In the genomic region with DNA sequence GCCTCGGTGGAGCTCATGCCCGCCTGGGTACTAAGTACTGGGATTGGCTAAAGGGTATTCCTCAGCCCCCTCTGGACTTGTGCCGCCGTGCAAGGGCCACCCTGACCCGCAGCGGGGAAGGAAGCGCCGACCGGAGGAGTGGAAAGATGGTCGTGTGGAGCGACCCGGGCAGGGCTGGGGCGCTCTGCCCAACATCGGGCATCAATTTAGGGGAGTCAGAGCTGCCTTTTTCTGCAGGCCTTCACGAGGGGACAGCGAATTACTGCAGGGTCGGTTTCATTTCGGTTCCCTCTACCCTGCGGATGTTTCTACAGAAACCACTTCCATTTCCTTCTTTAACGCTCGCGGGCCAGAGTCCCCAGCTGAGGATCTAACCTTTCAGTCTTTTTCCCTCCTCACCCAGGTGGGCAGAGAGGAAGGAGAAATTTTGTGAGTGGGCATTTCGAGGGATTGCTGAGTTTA, we compare ENCODE assay signal across 8 cellular contexts. TPM values are rescaled to one million over a fixed set of nuclear protein-coding genes. Genes with fewer than 3 reads are reported as not detected.
A peak's percentile ranks its signal among the peaks of the same experiment; 100 is the strongest.
DNase-seq lines count a peak whose midpoint lies in the region; ATAC-seq and TF ChIP-seq lines count a peak whose summit lies in the region.

No MANE protein-coding gene starts in this region.

- peak overlapping the region; percentile 61 to 91 (median 86) for H3K4me3 ChIP-seq in sigmoid colon

- peak overlapping the region; percentile 95 for H3K4me3 Mint-ChIP-seq in activated CD8-positive, alpha-beta memory T cell treated with anti-CD3 and anti-CD28 coated beads, Interleukin-2, amount 10 ng/mL, durations not matched to agents 7 days and 5 days

- no peak for ATAC-seq in activated CD8-positive, alpha-beta memory T cell treated with anti-CD3 and anti-CD28 coated beads, Interleukin-2, amount 10 ng/mL, durations not matched to agents 7 days and 5 days
- ATAC-seq in HG03095 (IDR thresholded peaks at IDR 0.05; ENCODE audit: unreplicated experiment) (peak; percentile 8), GM19023 (IDR thresholded peaks at IDR 0.05; ENCODE audit: unreplicated experiment) (no peak)

- intact Hi-C loops in cardiac septum (cut with DNase I), result loop anchor here (10.0 kb wide), 1 partner anchor 272 kb away; a partner anchor contains a TSS
- intact Hi-C loops in sigmoid colon (cut with DNase I), result loop anchor here (2.0 kb wide), 1 partner anchor 272 kb away; a partner anchor contains a TSS

- no peak for TF ChIP-seq EP300 in sigmoid colon (IDR thresholded peaks at IDR 0.05)

- no peaks in the 10 kb centered on the region for H3K9me3 Mint-ChIP-seq in activated CD8-positive, alpha-beta memory T cell treated with anti-CD3 and anti-CD28 coated beads, Interleukin-2, amount 10 ng/mL, durations not matched to agents 7 days and 5 days (ENCODE audit: low read depth)

- H3K27me3 Mint-ChIP-seq in activated CD8-positive, alpha-beta memory T cell treated with anti-CD3 and anti-CD28 coated beads, Interleukin-2, amount 10 ng/mL, durations not matched to agents 7 days and 5 days, result no peaks in the 10 kb centered on the region

- peak; percentile 71 for DNase-seq in activated CD8-positive, alpha-beta memory T cell treated with anti-CD3 and anti-CD28 coated beads, Interleukin-2, amount 10 ng/mL, durations not matched to agents 7 days and 5 days
- no peak for DNase-seq in activated CD8-positive, alpha-beta memory T cell treated with anti-CD3 and anti-CD28 coated beads for 24 hours
- DNase-seq in cardiac septum (ENCODE audit: low spot score) (peak; percentile 75), sigmoid colon (no peak)
- DNase-seq in activated CD4-positive, CD25-positive, alpha-beta regulatory T cell (lab: John Stamatoyannopoulos, UW), result no peak

- H3K27ac Mint-ChIP-seq in activated CD8-positive, alpha-beta memory T cell treated with anti-CD3 and anti-CD28 coated beads, Interleukin-2, amount 10 ng/mL, durations not matched to agents 7 days and 5 days, result peak overlapping the region; percentile 99

- no peak for TF ChIP-seq POLR2A in sigmoid colon (IDR thresholded peaks at IDR 0.05)

- TF ChIP-seq CTCF in VCaP (conservative IDR thresholded peaks at IDR 0.05) (no peak; the same call in none of the 2 replicates), sigmoid colon (IDR thresholded peaks at IDR 0.05) (no peak)

- H3K27ac ChIP-seq in VCaP, result peak overlapping the region; percentile 97
- H3K27ac ChIP-seq in sigmoid colon, result peak overlapping the region; percentile 95 to 99 (median 98)

- CTCF ChIA-PET in activated CD8-positive, alpha-beta memory T cell treated with anti-CD3 and anti-CD28 coated beads, Interleukin-2, amount 10 ng/mL, durations not matched to agents 7 days and 5 days (lab: Charles Lee), result interaction anchor here (0.9 to 1.5 kb wide), 3 partner anchors 19 to 71 kb away, joined by 3 to 6 read pairs (median 5); a partner anchor contains a TSS

- peaks cover 0 to 60% (median 55%) of the 10 kb centered on the region in 4 donors for H3K4me1 ChIP-seq in sigmoid colon

- H3K9me3 ChIP-seq in sigmoid colon, result no peaks in the 10 kb centered on the region

- H3K4me1 Mint-ChIP-seq in activated CD8-positive, alpha-beta memory T cell treated with anti-CD3 and anti-CD28 coated beads, Interleukin-2, amount 10 ng/mL, durations not matched to agents 7 days and 5 days, result peaks cover 55% of the 10 kb centered on the region

- peaks cover 0 to 32% (median 10%) of the 10 kb centered on the region in 4 donors for H3K36me3 ChIP-seq in sigmoid colon

- H3K36me3 Mint-ChIP-seq in activated CD8-positive, alpha-beta memory T cell treated with anti-CD3 and anti-CD28 coated beads, Interleukin-2, amount 10 ng/mL, durations not matched to agents 7 days and 5 days, result peaks cover 28% of the 10 kb centered on the region

- 0 to 1% methylated on average over 23 of the region's 23 CpGs for WGBS in sigmoid colon, 2 donors

- H3K27me3 ChIP-seq in sigmoid colon, result no peaks in the 10 kb centered on the region

RNA-seq across cellular contexts. Expression of a gene that starts 1.0 kb away (rescaled TPM):
- 10 to 100 TPM; 67.3 to 80.0 TPM for total RNA-seq in activated CD8-positive, alpha-beta memory T cell treated with anti-CD3 and anti-CD28 coated beads, Interleukin-2, amount 10 ng/mL, durations not matched to agents 7 days and 5 days
- 34.4 TPM for total RNA-seq in cardiac septum
- 100 to 1,000 TPM; 117 to 152 (median 126) TPM for total RNA-seq in sigmoid colon
- 10 to 100 TPM; 13.2 to 21.1 (median 13.2) TPM for polyA plus RNA-seq in sigmoid colon

RNA-seq across cellular contexts. Expression of a gene that starts 5.5 kb away (rescaled TPM):
- total RNA-seq in activated CD8-positive, alpha-beta memory T cell treated with anti-CD3 and anti-CD28 coated beads, Interleukin-2, amount 10 ng/mL, durations not matched to agents 7 days and 5 days, result 10 to 100 TPM; 43.5 to 50.1 TPM
- total RNA-seq in cardiac septum (45.5 TPM), sigmoid colon (10 to 100 TPM; 43.2 to 47.9 (median 45.1) TPM)
- polyA plus RNA-seq in sigmoid colon, result 10 to 100 TPM in 1 of 3 donors, 1 to 10 TPM in 2; 4.2 to 15.0 (median 8.8) TPM

Comparison
In these comparisons a context has a peak if more than half of its experiments do, and no peak if none do; other contexts are left out.
1. DNase-seq: peak in activated CD8-positive, alpha-beta memory T cell treated with anti-CD3 and anti-CD28 coated beads, Interleukin-2, amount 10 ng/mL, durations not matched to agents 7 days and 5 days (single experiment) and cardiac septum (single experiment); none in activated CD8-positive, alpha-beta memory T cell treated with anti-CD3 and anti-CD28 coated beads for 24 hours (single experiment), sigmoid colon (single experiment) and activated CD4-positive, CD25-positive, alpha-beta regulatory T cell (0 of 4).